In genomic region chr2:134385195-134385594, GRCh38 we compare ENCODE assay signal across 9 cellular contexts.
"Had no signal": no experiment of that assay in that cellular context is flagged by ENCODE, and none has a peak within 500 bp of the region (broad histone marks: within the 10 kb centered on the region; RNA-seq: fewer than 3 reads in every experiment).

No MANE protein-coding gene starts in this region.

- H3K4me1 ChIP-seq: HAP-1 had no signal

- H3K9me3 Mint-ChIP-seq: HFFc6 had no signal

- H3K4me3 ChIP-seq: GM23248, HAP-1 had no signal

- ATAC-seq: HCT116 had no signal

- H3K9me3 ChIP-seq: HAP-1 had no signal

- H3K27ac Mint-ChIP-seq: HFFc6 had no signal

- FAIRE-seq: HTR-8/SVneo had no signal

- H3K4me2 ChIP-seq: KMS-11 had no signal

- H3K27ac ChIP-seq: GM23248, KMS-11 had no signal

- H3K4me3 Mint-ChIP-seq: HFFc6 had no signal

- H3K9ac ChIP-seq: GM23248, KMS-11 had no signal

- H2AFZ ChIP-seq: GM23248 had no signal

- DNase-seq: GM23248, GOT3, H7, HFFc6, KBM-7 had no signal

- H3K36me3 ChIP-seq: HAP-1 had no signal
